ENCODE assay signal across 8 cellular contexts in the genomic region with DNA sequence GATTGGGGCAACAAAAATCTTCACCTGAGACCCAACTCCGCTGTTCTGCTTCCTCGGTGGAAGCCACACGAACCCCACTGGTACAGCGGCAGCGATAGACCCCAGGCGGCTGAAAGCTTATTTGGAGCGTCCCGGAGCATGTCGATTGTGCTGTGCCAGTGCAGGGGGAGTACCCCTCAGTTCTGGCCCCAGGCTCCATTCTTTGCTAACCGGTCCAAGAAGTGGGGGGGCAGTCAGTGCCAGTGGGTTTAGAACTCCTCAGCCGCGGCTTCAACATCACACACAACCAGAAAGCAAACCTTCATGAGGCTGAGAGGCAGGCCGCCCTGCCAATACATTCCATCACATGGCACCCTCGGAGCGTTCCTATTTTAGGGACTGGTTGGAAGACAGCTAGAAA.
DNase-seq lines count a peak whose midpoint lies in the region; ATAC-seq and TF ChIP-seq lines count a peak whose summit lies in the region.

No MANE protein-coding gene starts in this region.

- H3K9me3 Mint-ChIP-seq in nephron: no peaks in the 10 kb centered on the region

- H3K27me3 ChIP-seq in BLaER1 (no peaks in the 10 kb centered on the region), MM.1S (replicated peaks; ENCODE audit: insufficient read depth, low read length) (no peaks in the 10 kb centered on the region), duodenal mucosa (ENCODE audit: control insufficient read depth in 1 of 2, insufficient read depth in 2 of 2, low read length in 2 of 2) (no peaks in the 10 kb centered on the region)

- no peaks in the 10 kb centered on the region for H3K9me2 ChIP-seq in MM.1S (replicated peaks; ENCODE audit: insufficient read depth, low read length)

- peaks cover 10% of the 10 kb centered on the region; the same call in 1 of the 2 replicates for H3K36me3 ChIP-seq in BLaER1
- no peaks in the 10 kb centered on the region for H3K36me3 ChIP-seq in MM.1S (replicated peaks; ENCODE audit: insufficient read depth, low read length)
- H3K36me3 ChIP-seq in duodenal mucosa (ENCODE audit: control insufficient read depth in 1 of 2, insufficient read depth in 2 of 2, low read length in 2 of 2): no peaks in the 10 kb centered on the region

- peak overlapping the region; percentile 74 to 98 (median 83) for H3K27ac Mint-ChIP-seq in nephron

- peaks cover 13% of the 10 kb centered on the region; the same call in 1 of the 2 replicates for H3F3A ChIP-seq in MM.1S (ENCODE audit: insufficient read depth, low read length)

- peak overlapping the region; percentile 70; the same call in 1 of the 2 replicates for H2AFZ ChIP-seq in MM.1S (ENCODE audit: low read length)

- H3K4me1 Mint-ChIP-seq in nephron: peaks cover 39% of the 10 kb centered on the region

- H4K20me1 ChIP-seq in BLaER1: peaks cover 24% of the 10 kb centered on the region
- no peaks in the 10 kb centered on the region for H4K20me1 ChIP-seq in MM.1S (ENCODE audit: insufficient read depth, low read length)

- peak overlapping the region; percentile 76 for H3K9ac ChIP-seq in BLaER1
- peak overlapping the region; percentile 67; the same call in 1 of the 2 replicates for H3K9ac ChIP-seq in MM.1S (ENCODE audit: low read length)
- H3K9ac ChIP-seq in duodenal mucosa (ENCODE audit: low read depth in 1 of 2, low read length in 2 of 2): peak overlapping the region; percentile 72 to 91

- peaks cover 4% of the 10 kb centered on the region for H3K27me3 Mint-ChIP-seq in nephron (ENCODE audit: low read depth)

- no peaks in the 10 kb centered on the region for H3K9me3 ChIP-seq in BLaER1
- no peaks in the 10 kb centered on the region for H3K9me3 ChIP-seq in MM.1S (replicated peaks; ENCODE audit: insufficient read depth, low read length)
- no peaks in the 10 kb centered on the region for H3K9me3 ChIP-seq in duodenal mucosa (ENCODE audit: control insufficient read depth in 1 of 2, low read length in 2 of 2)

- H3K36me3 Mint-ChIP-seq in nephron (ENCODE audit: low read depth): no peaks in the 10 kb centered on the region

- H3K4me3 ChIP-seq in BLaER1 (peak overlapping the region; percentile 84), MM.1S (ENCODE audit: low read length) (peak overlapping the region; percentile 72), duodenal mucosa (ENCODE audit: low read depth in 1 of 2, low read length in 2 of 2) (peak overlapping the region; percentile 74)

- DNase-seq in MM.1S: no peak
- DNase-seq in retina: no peak
- no peak for DNase-seq in DMS 273 (lab: John Stamatoyannopoulos, UW; ENCODE audit: unreplicated experiment)
- DNase-seq in NCI-H187 (lab: John Stamatoyannopoulos, UW): no peak

- H3K4me1 ChIP-seq in BLaER1: peaks cover 70% of the 10 kb centered on the region
- peaks cover 5% of the 10 kb centered on the region; the same call in 1 of the 2 replicates for H3K4me1 ChIP-seq in MM.1S (ENCODE audit: low read length)
- H3K4me1 ChIP-seq in duodenal mucosa (ENCODE audit: control insufficient read depth in 1 of 2, insufficient read depth in 2 of 2, low read length in 2 of 2): peaks cover 58 to 61% of the 10 kb centered on the region in 2 donors

- ATAC-seq in HG03457 (IDR thresholded peaks at IDR 0.05; ENCODE audit: unreplicated experiment): no peak

- TF ChIP-seq CTCF in MM.1S (IDR thresholded peaks at IDR 0.05; ENCODE audit: low read length) (no peak), nephron (IDR thresholded peaks at IDR 0.05; ENCODE audit: unreplicated experiment in 3 of 3) (no peak)

- H3K4me3 Mint-ChIP-seq in nephron: peak overlapping the region; percentile 81 to 87 (median 86)

- H3K79me2 ChIP-seq in MM.1S (ENCODE audit: low read length): peaks cover 23% of the 10 kb centered on the region

- H3K4me2 ChIP-seq in BLaER1: peak overlapping the region; percentile 92
- H3K4me2 ChIP-seq in MM.1S (ENCODE audit: low read depth, low read length): peak overlapping the region; percentile 94

- H3K27ac ChIP-seq in BLaER1: peak overlapping the region; percentile 97
- H3K27ac ChIP-seq in MM.1S (ENCODE audit: low read length): peak overlapping the region; percentile 25; the same call in 1 of the 2 replicates
- H3K27ac ChIP-seq in duodenal mucosa (ENCODE audit: low read depth, low read length): peak overlapping the region; percentile 99

Comparison
In these comparisons a context has a peak if more than half of its experiments do, and no peak if none do; other contexts are left out.
1. H3K27ac ChIP-seq: peak in every context shown above with its lines; median percentile 99 in duodenal mucosa; 97 in BLaER1; 25 in MM.1S.